In genomic region chr7:2120251-2120660, GRCh38 we compare ENCODE assay signal across 10 cellular contexts.
A peak's percentile ranks its signal among the peaks of the same experiment; 100 is the strongest.
DNase-seq lines count a peak whose midpoint lies in the region; ATAC-seq and TF ChIP-seq lines count a peak whose summit lies in the region.
"Had no signal": no experiment of that assay in that cellular context is flagged by ENCODE, and none has a peak within 500 bp of the region (broad histone marks: within the 10 kb centered on the region; RNA-seq: fewer than 3 reads in every experiment).

No MANE protein-coding gene starts in this region.

- H3K4me3 ChIP-seq in BLaER1: peak overlapping the region; percentile 37; the same call in 1 of the 2 replicates

- H4K20me1 ChIP-seq in BLaER1: peaks cover 26% of the 10 kb centered on the region

- H3K27ac ChIP-seq in BLaER1: peak overlapping the region; percentile 61
- H3K27ac ChIP-seq in foreskin keratinocyte: no peak overlapping the region

- H3K27me3 Mint-ChIP-seq in T-helper 17 cell (no peaks in the 10 kb centered on the region), naive B cell (no peaks in the 10 kb centered on the region)
- H3K27me3 Mint-ChIP-seq in activated T-cell treated with anti-CD3 and anti-CD28 coated beads, Interleukin-2, amount 50 U/mL, for 4 hours (ENCODE audit: low read depth): no peaks in the 10 kb centered on the region

- peak in 1 of 3 donors; percentile 20 for DNase-seq in T-helper 17 cell
- peak; percentile 36 for DNase-seq in activated T-cell treated with anti-CD3 and anti-CD28 coated beads, Interleukin-2, amount 50 U/mL, for 4 hours
- DNase-seq in naive B cell: no peak
- no peak for DNase-seq in foreskin keratinocyte
- DNase-seq: mesenchymal stem cell, NCI-H187 treated with DMSO at 0.1 percent for 48 hours had no signal

- peak overlapping the region; percentile 91 for H3K4me3 Mint-ChIP-seq in T-helper 17 cell
- H3K4me3 Mint-ChIP-seq in activated T-cell treated with anti-CD3 and anti-CD28 coated beads, Interleukin-2, amount 50 U/mL, for 4 hours: peak overlapping the region; percentile 58
- peak overlapping the region in 2 of 8 donors; percentile 7 to 20 for H3K4me3 Mint-ChIP-seq in naive B cell

- no peaks in the 10 kb centered on the region for H3K9me3 Mint-ChIP-seq in activated T-cell treated with anti-CD3 and anti-CD28 coated beads, Interleukin-2, amount 50 U/mL, for 4 hours
- peaks cover 0 to 2% (median 0%) of the 10 kb centered on the region in 7 donors for H3K9me3 Mint-ChIP-seq in naive B cell

- H3K36me3 ChIP-seq in BLaER1: no peaks in the 10 kb centered on the region

- peak overlapping the region; percentile 42 for H3K9ac ChIP-seq in BLaER1

- H3K27ac Mint-ChIP-seq in T-helper 17 cell (peak overlapping the region; percentile 91), naive B cell (peak overlapping the region in 3 of 6 donors; percentile 49 to 82 (median 68))

- H3K36me3 Mint-ChIP-seq in T-helper 17 cell (ENCODE audit: low read depth) (peaks cover 4% of the 10 kb centered on the region), naive B cell (no peaks in the 10 kb centered on the region)
- H3K36me3 Mint-ChIP-seq in activated T-cell treated with anti-CD3 and anti-CD28 coated beads, Interleukin-2, amount 50 U/mL, for 4 hours (ENCODE audit: insufficient read depth): peaks cover under 1% of the 10 kb centered on the region

- ATAC-seq in T-helper 17 cell (peak; percentile 85), naive B cell (ENCODE audit: low read depth in 2 of 2) (peak; percentile 63 to 70), foreskin keratinocyte (no peak), HG03469 (IDR thresholded peaks at IDR 0.05; ENCODE audit: unreplicated experiment) (no peak), GM18858 (IDR thresholded peaks at IDR 0.05; ENCODE audit: unreplicated experiment) (no peak), GM19328 (IDR thresholded peaks at IDR 0.05; ENCODE audit: unreplicated experiment) (no peak)
- ATAC-seq in activated T-cell treated with anti-CD3 and anti-CD28 coated beads, Interleukin-2, amount 50 U/mL, for 4 hours: peak; percentile 79 to 85

- peaks cover 100% of the 10 kb centered on the region for H3K4me1 ChIP-seq in BLaER1
- H3K4me1 ChIP-seq in foreskin keratinocyte: peaks cover 5% of the 10 kb centered on the region

- peak overlapping the region; percentile 94 for H3K4me2 ChIP-seq in BLaER1

- no peaks in the 10 kb centered on the region for H3K9me3 ChIP-seq in BLaER1
- H3K9me3 ChIP-seq in T-helper 17 cell (ENCODE audit: control insufficient read depth, low read length, poor library complexity, severe bottlenecking): no peaks in the 10 kb centered on the region

- no peak for TF ChIP-seq CTCF in foreskin keratinocyte (conservative IDR thresholded peaks at IDR 0.05)

- H3K27me3 ChIP-seq in BLaER1 (no peaks in the 10 kb centered on the region), foreskin keratinocyte (no peaks in the 10 kb centered on the region)

- H3K4me1 Mint-ChIP-seq in T-helper 17 cell (peaks cover 16% of the 10 kb centered on the region), naive B cell (peaks cover 13 to 34% (median 13%) of the 10 kb centered on the region in 3 donors)
- peaks cover 17% of the 10 kb centered on the region for H3K4me1 Mint-ChIP-seq in activated T-cell treated with anti-CD3 and anti-CD28 coated beads, Interleukin-2, amount 50 U/mL, for 4 hours (ENCODE audit: low read depth)

Comparison
In these comparisons a context has a peak if more than half of its experiments do, and no peak if none do; other contexts are left out.
1. ATAC-seq: peak in T-helper 17 cell (single experiment), activated T-cell treated with anti-CD3 and anti-CD28 coated beads, Interleukin-2, amount 50 U/mL, for 4 hours (2 of 2) and naive B cell (2 of 2); none in foreskin keratinocyte (single experiment), HG03469 (single experiment), GM18858 (single experiment) and GM19328 (single experiment).